In the genomic region with DNA sequence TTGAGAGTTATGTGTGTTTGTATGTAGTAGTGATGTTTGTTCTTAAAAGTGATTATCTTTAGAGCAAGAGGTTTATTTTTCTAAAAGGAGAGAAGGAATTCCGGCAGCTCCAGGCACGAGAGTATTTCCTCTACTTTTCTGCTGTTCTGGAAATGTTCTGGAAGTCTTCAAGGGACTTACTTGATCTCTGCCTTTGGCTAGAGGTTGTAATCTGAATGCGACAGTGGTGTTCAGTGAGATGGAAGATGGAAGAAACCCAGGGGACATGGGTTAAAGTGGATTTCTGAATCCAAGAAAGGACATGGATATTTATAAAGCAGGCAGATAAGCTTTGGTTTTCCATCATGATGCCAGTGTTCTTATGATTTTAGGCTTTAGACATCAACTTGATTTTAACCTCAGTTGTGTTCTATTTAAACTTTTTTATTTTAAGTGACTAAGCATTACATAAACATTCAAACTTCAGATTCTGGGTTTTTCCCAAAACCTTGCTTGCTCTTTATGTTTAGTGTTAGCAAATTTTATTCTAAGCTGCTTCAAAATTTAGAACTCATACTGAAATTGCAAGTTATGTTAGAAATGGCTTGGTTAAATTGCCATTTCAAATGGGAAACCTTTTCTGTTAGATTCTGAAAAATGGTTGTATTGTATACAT, we compare ENCODE assay signal across 18 cellular contexts. TPM values are rescaled to one million over a fixed set of nuclear protein-coding genes. Genes with fewer than 3 reads are reported as not detected.
DNase-seq lines count a peak whose midpoint lies in the region; TF ChIP-seq lines count a peak whose summit lies in the region.
"Had no signal": no experiment of that assay in that cellular context is flagged by ENCODE, and none has a peak within 500 bp of the region (broad histone marks: within the 10 kb centered on the region; RNA-seq: fewer than 3 reads in every experiment).

No MANE protein-coding gene starts in this region.

- H3K4me1 ChIP-seq in right atrium auricular region (peaks cover 0 to 13% of the 10 kb centered on the region in 2 donors), skeletal muscle satellite cell (ENCODE audit: control insufficient read depth, insufficient read depth, low read length) (peaks cover 24% of the 10 kb centered on the region)

- DNase-seq in HCEC 1CT (peak; percentile 18), chondrocyte (ENCODE audit: low spot score) (no peak), right atrium auricular region (ENCODE audit: low spot score) (no peak), glomerular visceral epithelial cell (ENCODE audit: extremely low spot score) (no peak), GF-D8 (lab: John Stamatoyannopoulos, UW) (no peak), WERI-Rb-1 (no peak)
- no peak for DNase-seq in activated CD8-positive, alpha-beta memory T cell treated with anti-CD3 and anti-CD28 coated beads, Interleukin-2, amount 50 U/mL, for 4 hours
- DNase-seq: activated CD4-positive, alpha-beta T cell treated with anti-CD3 and anti-CD28 coated beads, Interleukin-2, amount 50 U/mL, for 48 hours; activated T-cell treated with anti-CD3 and anti-CD28 coated beads, Interleukin-2, amount 50 U/mL, for 72 hours; KBM-7; NCI-H1092 treated with DMSO at 0.1 percent for 48 hours; NCI-H2107; NCI-H526 treated with DMSO at 0.1 percent for 48 hours; PC-3; posterior cingulate gyrus had no signal

- H3K4me2 ChIP-seq in skeletal muscle satellite cell (ENCODE audit: low read length), result peak overlapping the region; percentile 4

- no peak overlapping the region for H3K9ac ChIP-seq in skeletal muscle satellite cell (ENCODE audit: low read depth, low read length)

- no peak overlapping the region for H3K4me3 ChIP-seq in right atrium auricular region
- H3K4me3 ChIP-seq in skeletal muscle satellite cell (ENCODE audit: low read length), result no peak overlapping the region
- no peak overlapping the region for H3K4me3 ChIP-seq in WERI-Rb-1 (ENCODE audit: low read depth, low read length)
- H3K4me3 ChIP-seq: GM12878 had no signal

- peaks cover 4% of the 10 kb centered on the region for H3K36me3 Mint-ChIP-seq in chondrocyte (ENCODE audit: low read depth)

- peak overlapping the region; percentile 78 for H3K4me3 Mint-ChIP-seq in chondrocyte (ENCODE audit: unreplicated experiment)
- H3K4me3 Mint-ChIP-seq: activated T-cell treated with anti-CD3 and anti-CD28 coated beads, Interleukin-2, amount 50 U/mL, for 72 hours had no signal

- no peaks in the 10 kb centered on the region for H3K36me3 ChIP-seq in right atrium auricular region
- peaks cover 7% of the 10 kb centered on the region for H3K36me3 ChIP-seq in skeletal muscle satellite cell (ENCODE audit: insufficient read depth, low read length)
- H3K36me3 ChIP-seq in WERI-Rb-1, result peaks cover 14% of the 10 kb centered on the region

- TF ChIP-seq CTCF in chondrocyte (IDR thresholded peaks at IDR 0.05) (no peak), right atrium auricular region (IDR thresholded peaks at IDR 0.05) (no peak), WERI-Rb-1 (IDR thresholded peaks at IDR 0.05; ENCODE audit: low read depth, low read length) (no peak)

- H3K27ac ChIP-seq in right atrium auricular region, result peak overlapping the region; percentile 2 to 46
- H3K27ac ChIP-seq in WERI-Rb-1, result no peak overlapping the region

- H3K9me3 ChIP-seq in right atrium auricular region (no peaks in the 10 kb centered on the region), skeletal muscle satellite cell (replicated peaks; ENCODE audit: low read length) (no peaks in the 10 kb centered on the region), WERI-Rb-1 (ENCODE audit: severe bottlenecking) (no peaks in the 10 kb centered on the region)

- H3K27ac Mint-ChIP-seq in chondrocyte (ENCODE audit: unreplicated experiment), result peak overlapping the region; percentile 90

- H3K27me3 ChIP-seq in right atrium auricular region (no peaks in the 10 kb centered on the region), skeletal muscle satellite cell (ENCODE audit: control insufficient read depth, insufficient read depth, low read length) (no peaks in the 10 kb centered on the region), WERI-Rb-1 (ENCODE audit: insufficient read depth, low read depth, severe bottlenecking) (no peaks in the 10 kb centered on the region)

- H3K9me3 Mint-ChIP-seq in chondrocyte (ENCODE audit: low read depth), result no peaks in the 10 kb centered on the region
- H3K9me3 Mint-ChIP-seq: activated T-cell treated with anti-CD3 and anti-CD28 coated beads, Interleukin-2, amount 50 U/mL, for 72 hours had no signal

- H3K4me1 Mint-ChIP-seq in chondrocyte (ENCODE audit: low read depth), result peaks cover 98% of the 10 kb centered on the region

- H3K27me3 Mint-ChIP-seq in chondrocyte (ENCODE audit: low read depth), result no peaks in the 10 kb centered on the region

RNA-seq across cellular contexts. Expression of a gene that starts 3.5 kb away (rescaled TPM):
- total RNA-seq in chondrocyte (3.9 to 5.5 TPM (median 4.8 TPM) in 3 replicates), right atrium auricular region (1 to 10 TPM in 1 of 2 donors, not detected in 1; 1.4 TPM)
- total RNA-seq in skeletal muscle satellite cell (2012; rRNA removed), result 1.5 TPM in 1 of 2 replicates, not detected in the other
- total RNA-seq: epithelial cell of proximal tubule had no signal
